ENCODE assay signal across 9 cellular contexts in genomic region chr1:111603979-111604378, GRCh38. TPM values are rescaled to one million over a fixed set of nuclear protein-coding genes. Genes with fewer than 3 reads are reported as not detected.
DNase-seq lines count a peak whose midpoint lies in the region; ATAC-seq and TF ChIP-seq lines count a peak whose summit lies in the region.
"Had no signal": no experiment of that assay in that cellular context is flagged by ENCODE, and none has a peak within 500 bp of the region (broad histone marks: within the 10 kb centered on the region; RNA-seq: fewer than 3 reads in every experiment).

No MANE protein-coding gene starts in this region.

- H3K4me1 ChIP-seq in spleen = peaks cover 35 to 77% (median 54%) of the 10 kb centered on the region in 6 donors

- intact Hi-C loops in spleen (cut with DNase I; ENCODE audit: low total_unique reads) = no loop called here

- no peak overlapping the region for H3K4me3 Mint-ChIP-seq in endothelial cell (ENCODE audit: unreplicated experiment)
- H3K4me3 Mint-ChIP-seq: nephron had no signal

- TF ChIP-seq POLR2A in spleen (IDR thresholded peaks at IDR 0.05) = no peak

- no peaks in the 10 kb centered on the region for H3K27me3 ChIP-seq in spleen (replicated peaks in 1 of 7)

- H3K27ac Mint-ChIP-seq in endothelial cell (ENCODE audit: unreplicated experiment) = no peak overlapping the region
- H3K27ac Mint-ChIP-seq: nephron had no signal

- ATAC-seq in HG03565 (IDR thresholded peaks at IDR 0.05; ENCODE audit: unreplicated experiment) = peak; percentile 27
- no peak for ATAC-seq in GM19328 (IDR thresholded peaks at IDR 0.05; ENCODE audit: unreplicated experiment)

- H3K9me3 ChIP-seq in spleen = no peaks in the 10 kb centered on the region

- TF ChIP-seq CTCF in spleen (IDR thresholded peaks at IDR 0.05 in 8 of 11, conservative IDR thresholded peaks at IDR 0.05 in 3 of 11) (no peak), endothelial cell (IDR thresholded peaks at IDR 0.05; ENCODE audit: unreplicated experiment) (no peak)

- H3K4me3 ChIP-seq in spleen = no peak overlapping the region

- peaks cover 4% of the 10 kb centered on the region for H3K9me3 Mint-ChIP-seq in endothelial cell (ENCODE audit: unreplicated experiment)
- H3K9me3 Mint-ChIP-seq: nephron had no signal

- H3K36me3 Mint-ChIP-seq in endothelial cell (ENCODE audit: low read depth, unreplicated experiment) = no peaks in the 10 kb centered on the region

- H3K27me3 Mint-ChIP-seq in endothelial cell (ENCODE audit: unreplicated experiment) = peaks cover 2% of the 10 kb centered on the region

- H3K27ac ChIP-seq in spleen = peak overlapping the region; percentile 4 to 75 (median 57)

- H3K36me3 ChIP-seq in spleen = no peaks in the 10 kb centered on the region

- H3K4me1 Mint-ChIP-seq in endothelial cell (ENCODE audit: unreplicated experiment) = no peaks in the 10 kb centered on the region

- peak; percentile 61 for DNase-seq in ELR (ENCODE audit: low read depth)
- peak; percentile 71 for DNase-seq in activated T-cell treated with anti-CD3 and anti-CD28 coated beads, Interleukin-2, amount 50 U/mL, for 1 hour
- peak; percentile 89 for DNase-seq in spleen
- DNase-seq in NCI-H2081 (lab: John Stamatoyannopoulos, UW) = no peak
- no peak for DNase-seq in endothelial cell (ENCODE audit: low spot score)
- no peak for DNase-seq in globus pallidus (ENCODE audit: low spot score)

- WGBS in spleen, 5 donors = 28 to 47% (median 38%) methylated on average over 4 of the region's 4 CpGs

RNA-seq across cellular contexts. Expression of gene RAP1A, which starts 15.6 kb away (rescaled TPM):
- total RNA-seq in spleen (100 to 1,000 TPM in 5 of 7 donors, 10 to 100 TPM in 2; 83.3 to 125 (median 113) TPM), endothelial cell (ENCODE audit: unreplicated experiment) (41.7 TPM)
- polyA plus RNA-seq in spleen = 100 to 1,000 TPM in 1 of 3 donors, 10 to 100 TPM in 2; 93.6 to 106 (median 99.3) TPM

Comparison
In these comparisons a context has a peak if more than half of its experiments do, and no peak if none do; other contexts are left out.
1. DNase-seq: peak in ELR (single experiment), activated T-cell treated with anti-CD3 and anti-CD28 coated beads, Interleukin-2, amount 50 U/mL, for 1 hour (single experiment) and spleen (single experiment); none in NCI-H2081 (0 of 2), endothelial cell (single experiment) and globus pallidus (single experiment).